Comparison of ENCODE assay signal across 8 cellular contexts in the genomic region with DNA sequence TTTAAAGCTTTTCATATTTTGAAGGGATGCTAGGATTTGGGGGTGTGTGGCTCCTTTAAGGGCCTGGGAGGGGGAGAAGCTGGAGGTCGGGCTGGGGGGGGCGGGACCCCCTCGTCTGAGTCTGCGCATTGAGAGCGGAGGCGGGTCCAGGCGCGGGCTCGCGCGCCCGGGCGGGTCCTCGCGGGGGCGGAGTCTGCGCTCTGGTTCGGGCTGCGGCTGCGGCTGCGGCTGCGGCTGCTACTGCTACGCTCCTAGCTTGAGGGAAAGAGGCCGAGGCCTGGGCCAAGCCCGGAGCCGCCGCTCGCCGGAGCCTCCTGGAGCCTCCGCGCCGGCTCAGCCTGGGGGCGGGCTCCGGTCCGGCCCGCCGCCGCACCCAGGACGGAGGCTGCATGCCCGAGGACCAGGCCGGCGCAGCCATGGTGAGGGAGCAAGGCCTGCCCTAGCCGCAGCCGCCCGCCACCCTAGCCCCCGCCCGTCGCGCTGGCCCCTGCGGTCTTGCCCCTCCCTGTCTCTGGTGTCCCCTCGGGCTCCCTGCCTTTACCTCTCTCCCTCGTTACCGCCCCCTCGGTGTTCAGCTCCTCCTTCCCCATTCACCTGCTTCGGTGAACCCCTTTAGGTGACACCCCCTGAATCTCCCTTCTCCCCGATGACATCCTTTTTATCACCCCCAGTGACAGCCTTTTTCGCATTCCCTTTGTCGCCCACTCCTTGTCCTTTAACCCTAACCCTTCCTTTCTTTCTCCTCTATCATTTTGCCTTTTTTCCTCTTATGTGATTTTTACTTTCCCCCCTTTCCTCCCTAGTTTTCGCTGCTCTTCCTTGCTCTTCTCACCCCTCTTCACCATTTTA. TPM values are rescaled to one million over a fixed set of nuclear protein-coding genes. Genes with fewer than 3 reads are reported as not detected.
DNase-seq lines count a peak whose midpoint lies in the region; ATAC-seq, FAIRE-seq and TF ChIP-seq lines count a peak whose summit lies in the region.

A gene (plus strand): TSS at position 189 of the 849 bp plus-strand sequence. CDS start 201 bp downstream, at position 390.

- intact Hi-C loops in kidney (cut with DNase I), result no loop called here

- H3K9ac ChIP-seq in kidney (ENCODE audit: low read length in 2 of 2), result peak within 1 kb of the TSS; percentile 73 to 94

- no peaks in the 10 kb centered on the region for H3K9me3 ChIP-seq in kidney (ENCODE audit: control insufficient read depth in 1 of 2, low read length in 2 of 2)

- TF ChIP-seq POLR2A in GM19099 (IDR thresholded peaks at IDR 0.05; ENCODE audit: extremely low read depth, insufficient read length, low read depth), result peak; percentile 76

- DNase-seq in AG10803 (ENCODE audit: low read depth), result peak; percentile 83
- DNase-seq in NCI-H460 (ENCODE audit: extremely low read depth, low read depth), result peak; percentile 75
- peak; percentile 95 for DNase-seq in activated CD4-positive, CD25-positive, alpha-beta regulatory T cell treated with anti-CD3 and anti-CD28 coated beads, Interleukin-2, amount 50 U/mL, for 72 hours
- peak; percentile 12 to 73 for DNase-seq in cerebellar nuclear complex (lab: John Stamatoyannopoulos, UW)
- DNase-seq in kidney, result peak; percentile 96
- peak; percentile 92 for DNase-seq in stimulated activated CD4-positive, alpha-beta T cell treated with anti-CD3 and anti-CD28 coated beads, Interleukin-15, amount 100 ng/mL, for 24 hours

- H3K36me3 ChIP-seq in kidney (ENCODE audit: control insufficient read depth in 1 of 2, insufficient read depth in 2 of 2, low read length in 2 of 2), result no peaks in the 10 kb centered on the region

- H3K27ac ChIP-seq in kidney (ENCODE audit: low read depth in 2 of 2, low read length in 2 of 2), result peak within 1 kb of the TSS; percentile 59 to 74

- TF ChIP-seq CTCF in AG10803 (conservative IDR thresholded peaks at IDR 0.05; ENCODE audit: low read length) (no peak), kidney (IDR thresholded peaks at IDR 0.05; ENCODE audit: borderline replicate concordance, extremely low read depth, insufficient read depth) (no peak)

- no peak for FAIRE-seq in kidney (lab: Jason Lieb, UNC)

- H3K4me1 ChIP-seq in kidney (ENCODE audit: control insufficient read depth in 1 of 2, insufficient read depth in 1 of 2, low read depth in 1 of 2, low read length in 2 of 2), result peaks cover 10 to 12% of the 10 kb centered on the region in 2 donors

- H3K4me3 ChIP-seq in AG10803 (ENCODE audit: low read length) (peak within 1 kb of the TSS; percentile 90), kidney (ENCODE audit: low read length in 2 of 2) (peak within 1 kb of the TSS; percentile 95 to 98)

- ATAC-seq in HG03378 (IDR thresholded peaks at IDR 0.05; ENCODE audit: unreplicated experiment), result peak; percentile 79

RNA-seq across cellular contexts. Expression of the gene that starts here (rescaled TPM):
- total RNA-seq in NCI-H460 (2014; rRNA removed; shearing (Covaris generic)), result 12.6 and 13.8 TPM in 2 replicates
- 5.6 and 8.3 TPM in 2 replicates for polyA plus RNA-seq in NCI-H460 (2014; cell fraction: nucleus; rRNA removed)
- 28.2 TPM for total RNA-seq in kidney
- 7.8 TPM for polyA plus RNA-seq in kidney (ENCODE audit: insufficient read depth, low read depth, low replicate concordance)

Comparison
In these comparisons a context has a peak if more than half of its experiments do, and no peak if none do; other contexts are left out.
1. Peak in every context shown above with its lines: DNase-seq, ATAC-seq, H3K4me3 ChIP-seq and H3K27ac ChIP-seq.
2. DNase-seq: peak in every context shown above with its lines; median percentile 96 in kidney; 95 in activated CD4-positive, CD25-positive, alpha-beta regulatory T cell treated with anti-CD3 and anti-CD28 coated beads, Interleukin-2, amount 50 U/mL, for 72 hours; 92 in stimulated activated CD4-positive, alpha-beta T cell treated with anti-CD3 and anti-CD28 coated beads, Interleukin-15, amount 100 ng/mL, for 24 hours; 83 in AG10803; 75 in NCI-H460; 42 in cerebellar nuclear complex.